17 cellular contexts compared by ENCODE assay signal in genomic region chr20:17624551-17625245, GRCh38. TPM values are rescaled to one million over a fixed set of nuclear protein-coding genes. Genes with fewer than 3 reads are reported as not detected.
DNase-seq lines count a peak whose midpoint lies in the region; ATAC-seq and TF ChIP-seq lines count a peak whose summit lies in the region.
"Had no signal": no experiment of that assay in that cellular context is flagged by ENCODE, and none has a peak within 500 bp of the region (broad histone marks: within the 10 kb centered on the region; RNA-seq: fewer than 3 reads in every experiment).

No MANE protein-coding gene starts in this region.

- no peak overlapping the region for H3K14ac ChIP-seq in neuronal stem cell (ENCODE audit: low read length)

- WGBS in neuronal stem cell (ENCODE audit: extremely low coverage in 2 of 2, insufficient read length in 2 of 2, insufficient replicate concordance in 1 of 2), 2 donors, result no CpG with 5 or more reads among the region's 15 CpGs

- H3K36me3 ChIP-seq in neuronal stem cell (replicated peaks in 1 of 2; ENCODE audit: control insufficient read depth in 2 of 2, insufficient read depth in 2 of 2, low read length in 2 of 2), result peaks cover 24 to 41% of the 10 kb centered on the region in 2 donors

- H4K8ac ChIP-seq in neuronal stem cell (ENCODE audit: low read depth, low read length), result peak overlapping the region; percentile 20

- no peak overlapping the region for H4K91ac ChIP-seq in neuronal stem cell (ENCODE audit: low read depth, low read length, poor library complexity)

- no peaks in the 10 kb centered on the region for H3K27me3 Mint-ChIP-seq in natural killer cell treated with Interleukin-12 subunit alpha and Interleukin-12 subunit beta and Interleukin-15 and Interleukin-18, amount 100 ng/mL, for 72 hours
- no peaks in the 10 kb centered on the region for H3K27me3 Mint-ChIP-seq in natural killer cell (ENCODE audit: low read depth in 2 of 2)
- peaks cover 10% of the 10 kb centered on the region for H3K27me3 Mint-ChIP-seq in glutamatergic neuron (ENCODE audit: unreplicated experiment)
- no peaks in the 10 kb centered on the region for H3K27me3 Mint-ChIP-seq in type B pancreatic cell
- H3K27me3 Mint-ChIP-seq: activated naive CD4-positive, alpha-beta T cell treated with anti-CD3 and anti-CD28 coated beads, Interleukin-2, amount 50 U/mL, for 24 hours; CD8-positive, alpha-beta memory T cell had no signal

- no peak overlapping the region for H3K4me2 ChIP-seq in neuronal stem cell (ENCODE audit: insufficient read depth, low read length, poor library complexity, severe bottlenecking)
- H3K4me2 ChIP-seq: smooth muscle cell had no signal

- H3K79me1 ChIP-seq in neuronal stem cell (ENCODE audit: low read depth, low read length), result peaks cover under 1% of the 10 kb centered on the region

- H3K4me1 Mint-ChIP-seq in natural killer cell treated with Interleukin-12 subunit alpha and Interleukin-12 subunit beta and Interleukin-15 and Interleukin-18, amount 100 ng/mL, for 72 hours (ENCODE audit: low read depth in 2 of 2), result peaks cover 0 to 10% of the 10 kb centered on the region in 2 donors
- H3K4me1 Mint-ChIP-seq in natural killer cell (peaks cover 4 to 7% of the 10 kb centered on the region in 2 donors), glutamatergic neuron (ENCODE audit: low read depth, unreplicated experiment) (peaks cover 29% of the 10 kb centered on the region), type B pancreatic cell (ENCODE audit: unreplicated experiment) (peaks cover 4% of the 10 kb centered on the region)
- H3K4me1 Mint-ChIP-seq: activated naive CD4-positive, alpha-beta T cell treated with anti-CD3 and anti-CD28 coated beads, Interleukin-2, amount 50 U/mL, for 24 hours; CD8-positive, alpha-beta memory T cell had no signal

- peak overlapping the region; percentile 89 for H2BK5ac ChIP-seq in neuronal stem cell (ENCODE audit: low read length)

- no peak overlapping the region for H3K27ac Mint-ChIP-seq in natural killer cell treated with Interleukin-12 subunit alpha and Interleukin-12 subunit beta and Interleukin-15 and Interleukin-18, amount 100 ng/mL, for 72 hours
- no peak overlapping the region for H3K27ac Mint-ChIP-seq in natural killer cell
- peak overlapping the region; percentile 28 for H3K27ac Mint-ChIP-seq in glutamatergic neuron (ENCODE audit: unreplicated experiment)
- H3K27ac Mint-ChIP-seq in type B pancreatic cell, result no peak overlapping the region
- H3K27ac Mint-ChIP-seq: activated naive CD4-positive, alpha-beta T cell treated with anti-CD3 and anti-CD28 coated beads, Interleukin-2, amount 50 U/mL, for 24 hours; CD8-positive, alpha-beta memory T cell had no signal

- peak; percentile 31 for DNase-seq in natural killer cell treated with Interleukin-12 subunit alpha and Interleukin-12 subunit beta and Interleukin-15 and Interleukin-18, amount 100 ng/mL, for 72 hours (ENCODE audit: low spot score)
- no peak for DNase-seq in natural killer cell
- peak; percentile 57 for DNase-seq in glutamatergic neuron
- DNase-seq in neuronal stem cell (ENCODE audit: low spot score), result no peak
- DNase-seq in substantia nigra (lab: John Stamatoyannopoulos, UW), result no peak
- DNase-seq in hypothalamus (lab: John Stamatoyannopoulos, UW), result no peak
- DNase-seq in type B pancreatic cell (ENCODE audit: extremely low spot score, unreplicated experiment), result no peak
- DNase-seq: activated CD4-positive, alpha-beta T cell treated with anti-CD3 and anti-CD28 coated beads, Interleukin-2, amount 50 U/mL, for 1 hour; DMS79; NCI-H1694 treated with DMSO at 0.1 percent for 48 hours; NCI-H2227 treated with DMSO at 0.1 percent for 48 hours; NK-92 treated with Interleukin-12 subunit alpha and Interleukin-12 subunit beta, amount 100 ng/mL, for 24 hours; stimulated activated CD4-positive, alpha-beta T cell treated with anti-CD3 and anti-CD28 coated beads, Interleukin-4, amount 100 ng/mL, for 24 hours had no signal

- no peak overlapping the region for H2BK15ac ChIP-seq in neuronal stem cell (ENCODE audit: low read length)

- H3K27ac ChIP-seq in neuronal stem cell (replicated peaks; ENCODE audit: low read length) (no peak overlapping the region), substantia nigra (ENCODE audit: low read depth, low read length, poor library complexity, severe bottlenecking) (no peak overlapping the region)

- H3K9ac ChIP-seq in neuronal stem cell (ENCODE audit: low read depth, low read length, poor library complexity), result no peak overlapping the region

- no peaks in the 10 kb centered on the region for H3K9me3 ChIP-seq in neuronal stem cell (replicated peaks in 1 of 2; ENCODE audit: control insufficient read depth in 2 of 2, insufficient read depth in 1 of 2, low read depth in 1 of 2, low read length in 2 of 2)

- intact Hi-C loops in natural killer cell (cut with micrococcal nuclease), result no loop called here

- no peak overlapping the region for H3K4me3 Mint-ChIP-seq in natural killer cell treated with Interleukin-12 subunit alpha and Interleukin-12 subunit beta and Interleukin-15 and Interleukin-18, amount 100 ng/mL, for 72 hours
- H3K4me3 Mint-ChIP-seq in natural killer cell, result no peak overlapping the region
- H3K4me3 Mint-ChIP-seq in glutamatergic neuron (ENCODE audit: unreplicated experiment), result no peak overlapping the region
- no peak overlapping the region for H3K4me3 Mint-ChIP-seq in type B pancreatic cell
- H3K4me3 Mint-ChIP-seq: activated naive CD4-positive, alpha-beta T cell treated with anti-CD3 and anti-CD28 coated beads, Interleukin-2, amount 50 U/mL, for 24 hours; CD8-positive, alpha-beta memory T cell had no signal

- H3K23ac ChIP-seq in neuronal stem cell (ENCODE audit: low read depth, low read length, poor library complexity), result peak overlapping the region; percentile 44

- peaks cover 0 to 3% of the 10 kb centered on the region in 2 donors for H3K4me1 ChIP-seq in neuronal stem cell (ENCODE audit: control insufficient read depth in 2 of 2, insufficient read depth in 1 of 2, low read depth in 1 of 2, low read length in 2 of 2)

- no peak overlapping the region for H3K4ac ChIP-seq in neuronal stem cell (ENCODE audit: low read length)

- H3K18ac ChIP-seq in neuronal stem cell (ENCODE audit: low read length), result no peak overlapping the region

- no peak overlapping the region for H3K4me3 ChIP-seq in neuronal stem cell (ENCODE audit: low read length in 2 of 2)
- H3K4me3 ChIP-seq: K562, smooth muscle cell had no signal

- no peak for TF ChIP-seq CTCF in natural killer cell (IDR thresholded peaks at IDR 0.05)
- no peak for TF ChIP-seq CTCF in glutamatergic neuron (IDR thresholded peaks at IDR 0.05; ENCODE audit: partially characterized antibody, unreplicated experiment)
- no peak for TF ChIP-seq CTCF in type B pancreatic cell (conservative IDR thresholded peaks at IDR 0.05)

- no peak for ATAC-seq in natural killer cell treated with Interleukin-12 subunit alpha and Interleukin-12 subunit beta and Interleukin-15 and Interleukin-18, amount 100 ng/mL, for 72 hours
- no peak for ATAC-seq in natural killer cell
- ATAC-seq: K562 had no signal

- H2BK12ac ChIP-seq in neuronal stem cell (ENCODE audit: low read length), result no peak overlapping the region

- H2AFZ ChIP-seq in neuronal stem cell (ENCODE audit: low read length), result no peak overlapping the region

- H3K9me3 Mint-ChIP-seq in natural killer cell treated with Interleukin-12 subunit alpha and Interleukin-12 subunit beta and Interleukin-15 and Interleukin-18, amount 100 ng/mL, for 72 hours, result no peaks in the 10 kb centered on the region
- H3K9me3 Mint-ChIP-seq in natural killer cell (no peaks in the 10 kb centered on the region), glutamatergic neuron (ENCODE audit: unreplicated experiment) (peaks cover 12% of the 10 kb centered on the region), type B pancreatic cell (no peaks in the 10 kb centered on the region)
- H3K9me3 Mint-ChIP-seq: activated naive CD4-positive, alpha-beta T cell treated with anti-CD3 and anti-CD28 coated beads, Interleukin-2, amount 50 U/mL, for 24 hours; CD8-positive, alpha-beta memory T cell had no signal

- H2AK5ac ChIP-seq in neuronal stem cell (ENCODE audit: low read depth, low read length), result no peak overlapping the region

- H2BK120ac ChIP-seq in neuronal stem cell (ENCODE audit: low read depth, low read length), result no peak overlapping the region

- no peaks in the 10 kb centered on the region for H3K27me3 ChIP-seq in neuronal stem cell (ENCODE audit: control insufficient read depth in 3 of 3, insufficient read depth in 3 of 3, low read depth in 1 of 3, low read length in 3 of 3)

- H3K36me3 Mint-ChIP-seq in natural killer cell treated with Interleukin-12 subunit alpha and Interleukin-12 subunit beta and Interleukin-15 and Interleukin-18, amount 100 ng/mL, for 72 hours, result no peaks in the 10 kb centered on the region
- H3K36me3 Mint-ChIP-seq in natural killer cell (no peaks in the 10 kb centered on the region), glutamatergic neuron (ENCODE audit: unreplicated experiment) (peaks cover 5% of the 10 kb centered on the region), type B pancreatic cell (peaks cover 5% of the 10 kb centered on the region)

RNA-seq across cellular contexts. Expression of gene DSTN, which starts 54.8 kb away (rescaled TPM):
- total RNA-seq in natural killer cell treated with Interleukin-12 subunit alpha and Interleukin-12 subunit beta and Interleukin-15 and Interleukin-18, amount 100 ng/mL, for 72 hours, result 10 to 100 TPM; 42.5 to 59.1 TPM
- total RNA-seq in natural killer cell (10 to 100 TPM; 47.5 to 73.5 (median 70.0) TPM), glutamatergic neuron (ENCODE audit: unreplicated experiment) (233 TPM), type B pancreatic cell (ENCODE audit: low replicate concordance) (193 and 287 TPM in 2 replicates)
- 252 TPM for polyA plus RNA-seq in neuronal stem cell (2013, experiment 1 of 2)
- 243 TPM for polyA plus RNA-seq in neuronal stem cell (2013, experiment 2 of 2)

RNA-seq across cellular contexts. Expression of gene RRBP1, which starts 57.3 kb away (rescaled TPM):
- 100 to 1,000 TPM; 113 to 134 TPM for total RNA-seq in natural killer cell treated with Interleukin-12 subunit alpha and Interleukin-12 subunit beta and Interleukin-15 and Interleukin-18, amount 100 ng/mL, for 72 hours
- 10 to 100 TPM; 88.3 to 95.4 (median 90.1) TPM for total RNA-seq in natural killer cell
- 63.3 TPM for total RNA-seq in glutamatergic neuron (ENCODE audit: unreplicated experiment)
- polyA plus RNA-seq in neuronal stem cell (2013, experiment 1 of 2), result 22.3 TPM
- 23.5 TPM for polyA plus RNA-seq in neuronal stem cell (2013, experiment 2 of 2)
- 161 and 230 TPM in 2 replicates for total RNA-seq in type B pancreatic cell (ENCODE audit: low replicate concordance)

Comparison
In these comparisons a context has a peak if more than half of its experiments do, and no peak if none do; other contexts are left out.
1. DNase-seq: peak in natural killer cell treated with Interleukin-12 subunit alpha and Interleukin-12 subunit beta and Interleukin-15 and Interleukin-18, amount 100 ng/mL, for 72 hours (single experiment) and glutamatergic neuron (single experiment); none in natural killer cell (single experiment), neuronal stem cell (single experiment), substantia nigra (0 of 49), hypothalamus (0 of 51) and type B pancreatic cell (single experiment).